In the genomic region with DNA sequence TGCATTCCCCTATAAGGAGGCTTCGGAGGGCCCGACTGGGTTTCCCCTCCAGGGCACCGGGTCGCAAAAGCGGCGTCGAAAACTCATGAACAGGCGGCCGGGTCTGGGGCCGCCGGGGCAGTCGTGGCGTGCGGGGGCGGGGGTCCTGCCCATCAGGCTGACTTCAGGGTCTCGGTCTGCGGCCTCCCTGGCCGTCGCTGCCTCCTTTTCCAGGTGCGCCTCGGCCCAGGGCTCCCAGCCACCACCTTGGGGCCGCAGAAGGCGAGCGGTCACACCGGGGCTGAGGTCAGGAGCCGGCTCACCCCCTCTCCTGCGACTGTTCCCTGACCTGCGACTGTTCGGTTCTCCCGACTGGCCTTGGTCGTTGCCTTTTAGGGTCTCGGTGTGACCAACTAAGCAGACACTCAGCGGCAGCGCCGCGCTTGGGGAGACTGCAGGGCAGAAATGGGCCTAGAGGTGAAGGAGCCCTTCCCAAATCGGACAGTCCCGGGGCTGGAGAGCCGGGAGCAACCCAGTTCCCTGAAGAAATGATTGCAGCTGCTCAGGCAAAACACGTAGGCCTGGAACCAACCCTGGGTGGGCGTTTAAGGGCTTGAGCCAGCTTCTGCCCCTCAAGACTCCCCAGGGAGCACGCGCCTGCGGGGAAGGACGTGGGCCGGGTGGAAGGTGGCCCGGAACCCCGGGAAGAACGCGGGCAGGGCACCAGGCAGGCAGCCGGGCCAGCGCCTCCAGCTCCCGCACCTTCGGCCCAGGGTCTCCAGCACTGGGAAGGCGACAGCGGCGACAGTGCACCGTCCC, we compare ENCODE assay signal across 11 cellular contexts. TPM values are rescaled to one million over a fixed set of nuclear protein-coding genes. Genes with fewer than 3 reads are reported as not detected.
DNase-seq lines count a peak whose midpoint lies in the region; ATAC-seq and TF ChIP-seq lines count a peak whose summit lies in the region.
"Had no signal": no experiment of that assay in that cellular context is flagged by ENCODE, and none has a peak within 500 bp of the region (broad histone marks: within the 10 kb centered on the region; RNA-seq: fewer than 3 reads in every experiment).

No MANE protein-coding gene starts in this region.

- peaks cover 59% of the 10 kb centered on the region for H3K27me3 Mint-ChIP-seq in activated naive CD8-positive, alpha-beta T cell treated with anti-CD3 and anti-CD28 coated beads, Interleukin-2, amount 50 U/mL, for 24 hours

- peak overlapping the region; percentile 86 for H2AK5ac ChIP-seq in neuronal stem cell (ENCODE audit: low read depth, low read length)

- H3K4me3 Mint-ChIP-seq in activated naive CD8-positive, alpha-beta T cell treated with anti-CD3 and anti-CD28 coated beads, Interleukin-2, amount 50 U/mL, for 24 hours = no peak overlapping the region
- H3K4me3 Mint-ChIP-seq: activated naive CD8-positive, alpha-beta T cell treated with anti-CD3 and anti-CD28 coated beads for 36 hours had no signal

- no peak overlapping the region for H3K4ac ChIP-seq in neuronal stem cell (ENCODE audit: low read length)

- peak overlapping the region; percentile 75 for H2BK15ac ChIP-seq in neuronal stem cell (ENCODE audit: low read length)

- H2BK5ac ChIP-seq in neuronal stem cell (ENCODE audit: low read length) = no peak overlapping the region

- H4K91ac ChIP-seq in neuronal stem cell (ENCODE audit: low read depth, low read length, poor library complexity) = no peak overlapping the region

- intact Hi-C loops in thyroid gland (cut with DNase I) = no loop called here

- peaks cover 2 to 3% of the 10 kb centered on the region in 2 donors for H3K4me1 ChIP-seq in neuronal stem cell (ENCODE audit: control insufficient read depth in 2 of 2, insufficient read depth in 1 of 2, low read depth in 1 of 2, low read length in 2 of 2)
- peaks cover 0 to 9% of the 10 kb centered on the region in 2 donors for H3K4me1 ChIP-seq in thyroid gland

- no peak overlapping the region for H2AFZ ChIP-seq in neuronal stem cell (ENCODE audit: low read length)

- DNase-seq in AG04449 (ENCODE audit: low read depth, low spot score) (no peak), MG63 (no peak), neuronal stem cell (ENCODE audit: low spot score) (no peak), NCI-H524 treated with DMSO at 0.1 percent for 48 hours (lab: John Stamatoyannopoulos, UW) (no peak), thyroid gland (no peak)
- no peak for DNase-seq in activated naive CD8-positive, alpha-beta T cell treated with anti-CD3 and anti-CD28 coated beads, Interleukin-2, amount 50 U/mL, for 24 hours
- DNase-seq: activated naive CD8-positive, alpha-beta T cell treated with anti-CD3 and anti-CD28 coated beads for 36 hours; Kasumi-1; NCI-H2227 treated with DMSO at 0.1 percent for 48 hours had no signal

- no peaks in the 10 kb centered on the region for H3K36me3 Mint-ChIP-seq in activated naive CD8-positive, alpha-beta T cell treated with anti-CD3 and anti-CD28 coated beads, Interleukin-2, amount 50 U/mL, for 24 hours (ENCODE audit: low read depth)

- POLR2A ChIA-PET in AG04449 (lab: Yijun Ruan, JAX) = interaction anchor here (1.5 to 3.5 kb wide), 2 partner anchors 10 to 11 kb away, joined by 3 to 40 read pairs; partner anchors contain the start of gene IRX2

- no peaks in the 10 kb centered on the region for H3K27me3 ChIP-seq in MG63
- peaks cover 0 to 59% (median 16%) of the 10 kb centered on the region in 3 experiments for H3K27me3 ChIP-seq in neuronal stem cell (ENCODE audit: control insufficient read depth in 3 of 3, insufficient read depth in 3 of 3, low read depth in 1 of 3, low read length in 3 of 3)
- H3K27me3 ChIP-seq in thyroid gland = peaks cover 11% of the 10 kb centered on the region

- H3K4me2 ChIP-seq in neuronal stem cell (ENCODE audit: insufficient read depth, low read length, poor library complexity, severe bottlenecking) = peak overlapping the region; percentile 86

- no peaks in the 10 kb centered on the region for H3K9me3 ChIP-seq in MG63
- peaks cover 0 to 58% of the 10 kb centered on the region in 2 donors for H3K9me3 ChIP-seq in neuronal stem cell (replicated peaks in 1 of 2; ENCODE audit: control insufficient read depth in 2 of 2, insufficient read depth in 1 of 2, low read depth in 1 of 2, low read length in 2 of 2)
- no peaks in the 10 kb centered on the region for H3K9me3 ChIP-seq in thyroid gland

- peak overlapping the region; percentile 50 for H3K9ac ChIP-seq in neuronal stem cell (ENCODE audit: low read depth, low read length, poor library complexity)

- no peak for TF ChIP-seq POLR2A in thyroid gland (IDR thresholded peaks at IDR 0.05)

- H3K36me3 ChIP-seq in MG63 (peaks cover 27% of the 10 kb centered on the region), neuronal stem cell (replicated peaks in 1 of 2; ENCODE audit: control insufficient read depth in 2 of 2, insufficient read depth in 2 of 2, low read length in 2 of 2) (peaks cover 0 to 61% of the 10 kb centered on the region in 2 donors), thyroid gland (no peaks in the 10 kb centered on the region)

- no peaks in the 10 kb centered on the region for H3K79me1 ChIP-seq in neuronal stem cell (ENCODE audit: low read depth, low read length)

- H3K18ac ChIP-seq in neuronal stem cell (ENCODE audit: low read length) = peak overlapping the region; percentile 94

- peak overlapping the region; percentile 89 for H3K23ac ChIP-seq in neuronal stem cell (ENCODE audit: low read depth, low read length, poor library complexity)

- CTCF ChIA-PET in AG04449 (lab: Yijun Ruan, JAX) = no interaction called here

- H3K27ac ChIP-seq in neuronal stem cell (replicated peaks; ENCODE audit: low read length) = no peak overlapping the region
- no peak overlapping the region for H3K27ac ChIP-seq in thyroid gland

- H2BK120ac ChIP-seq in neuronal stem cell (ENCODE audit: low read depth, low read length) = no peak overlapping the region

- no peak overlapping the region for H4K8ac ChIP-seq in neuronal stem cell (ENCODE audit: low read depth, low read length)

- H3K27ac Mint-ChIP-seq in activated naive CD8-positive, alpha-beta T cell treated with anti-CD3 and anti-CD28 coated beads, Interleukin-2, amount 50 U/mL, for 24 hours = no peak overlapping the region
- H3K27ac Mint-ChIP-seq: activated naive CD8-positive, alpha-beta T cell treated with anti-CD3 and anti-CD28 coated beads for 36 hours had no signal

- peak overlapping the region; percentile 82 for H2BK12ac ChIP-seq in neuronal stem cell (ENCODE audit: low read length)

- no peak for TF ChIP-seq CTCF in AG04449 (IDR thresholded peaks at IDR 0.05; ENCODE audit: insufficient read depth, low read length, missing control alignments)
- TF ChIP-seq CTCF in thyroid gland (IDR thresholded peaks at IDR 0.05) = no peak

- peak; percentile 12 for ATAC-seq in esophagus mucosa
- no peak for ATAC-seq in activated naive CD8-positive, alpha-beta T cell treated with anti-CD3 and anti-CD28 coated beads, Interleukin-2, amount 50 U/mL, for 24 hours
- ATAC-seq in HG02610 (IDR thresholded peaks at IDR 0.05; ENCODE audit: unreplicated experiment) = no peak

- no peaks in the 10 kb centered on the region for H3K9me3 Mint-ChIP-seq in activated naive CD8-positive, alpha-beta T cell treated with anti-CD3 and anti-CD28 coated beads, Interleukin-2, amount 50 U/mL, for 24 hours
- H3K9me3 Mint-ChIP-seq: activated naive CD8-positive, alpha-beta T cell treated with anti-CD3 and anti-CD28 coated beads for 36 hours had no signal

- H3K4me1 Mint-ChIP-seq in activated naive CD8-positive, alpha-beta T cell treated with anti-CD3 and anti-CD28 coated beads, Interleukin-2, amount 50 U/mL, for 24 hours = no peaks in the 10 kb centered on the region
- H3K4me1 Mint-ChIP-seq: activated naive CD8-positive, alpha-beta T cell treated with anti-CD3 and anti-CD28 coated beads for 36 hours had no signal

- no peak overlapping the region for H3K14ac ChIP-seq in neuronal stem cell (ENCODE audit: low read length)

- peak overlapping the region; percentile 61 for H3K4me3 ChIP-seq in AG04449 (ENCODE audit: low read depth, low read length)
- H3K4me3 ChIP-seq in MG63 = peak overlapping the region; percentile 68
- H3K4me3 ChIP-seq in neuronal stem cell (ENCODE audit: low read length in 2 of 2) = peak overlapping the region in 1 of 2 donors; percentile 7
- H3K4me3 ChIP-seq in thyroid gland (replicated peaks in 1 of 3) = no peak overlapping the region

- WGBS in neuronal stem cell (ENCODE audit: extremely low coverage in 2 of 2, insufficient read length in 2 of 2, insufficient replicate concordance in 1 of 2), 2 donors = no CpG with 5 or more reads among the region's 58 CpGs
- WGBS in thyroid gland, 2 donors = 15 to 18% methylated on average over 37 to 39 of the region's 58 CpGs

RNA-seq across cellular contexts. Expression of gene IRX2, which starts 11.2 kb away (rescaled TPM):
- 21.5 and 25.3 TPM in 2 replicates for total RNA-seq in MG63 (2014; rRNA removed; shearing (Covaris generic); ENCODE audit: low replicate concordance)
- total RNA-seq in esophagus mucosa (3.1 TPM), thyroid gland (1 to 10 TPM; 2.5 to 7.6 (median 5.5) TPM)
- 9.6 TPM for polyA plus RNA-seq in neuronal stem cell (2013, experiment 1 of 2)
- polyA plus RNA-seq in neuronal stem cell (2013, experiment 2 of 2) = 9.3 TPM
- total RNA-seq: activated naive CD8-positive, alpha-beta T cell treated with anti-CD3 and anti-CD28 coated beads for 36 hours had no signal

Comparison
In these comparisons a context has a peak if more than half of its experiments do, and no peak if none do; other contexts are left out.
1. H3K4me3 ChIP-seq: peak in AG04449 (single experiment) and MG63 (single experiment); none in thyroid gland (0 of 3).